Comparison of ENCODE assay signal across 1 cellular context in the genomic region with DNA sequence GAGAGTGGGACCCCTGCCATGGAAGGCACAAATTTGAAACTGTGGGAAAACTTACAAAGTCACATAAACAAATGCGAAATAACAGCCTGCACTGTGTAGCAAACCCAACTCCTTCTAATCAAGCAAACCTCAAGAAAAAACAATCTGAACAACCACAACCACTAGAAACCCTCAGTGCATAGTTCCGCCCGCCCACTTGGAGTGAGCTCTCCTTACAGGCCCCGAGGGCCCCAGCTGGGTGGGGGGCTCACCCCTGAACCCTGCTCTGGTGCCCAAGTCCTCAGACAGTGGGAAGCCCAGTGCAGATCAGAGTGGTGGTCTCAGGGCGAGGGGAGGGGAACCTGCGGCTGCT.
A peak's percentile ranks its signal among the peaks of the same experiment; 100 is the strongest.
TF ChIP-seq lines count a peak whose summit lies in the region.

No MANE protein-coding gene starts in this region.

TF ChIP-seq in K562, 482 proteins besides CTCF, POLR2A, EP300 and RAD21:
- no peak for TF ChIP-seq PYGO2 (tag; IDR thresholded peaks at IDR 0.05)
- TF ChIP-seq HMG20A (CRISPR knock-in tag; conservative IDR thresholded peaks at IDR 0.05), result no peak
- TF ChIP-seq, protein P1, sequence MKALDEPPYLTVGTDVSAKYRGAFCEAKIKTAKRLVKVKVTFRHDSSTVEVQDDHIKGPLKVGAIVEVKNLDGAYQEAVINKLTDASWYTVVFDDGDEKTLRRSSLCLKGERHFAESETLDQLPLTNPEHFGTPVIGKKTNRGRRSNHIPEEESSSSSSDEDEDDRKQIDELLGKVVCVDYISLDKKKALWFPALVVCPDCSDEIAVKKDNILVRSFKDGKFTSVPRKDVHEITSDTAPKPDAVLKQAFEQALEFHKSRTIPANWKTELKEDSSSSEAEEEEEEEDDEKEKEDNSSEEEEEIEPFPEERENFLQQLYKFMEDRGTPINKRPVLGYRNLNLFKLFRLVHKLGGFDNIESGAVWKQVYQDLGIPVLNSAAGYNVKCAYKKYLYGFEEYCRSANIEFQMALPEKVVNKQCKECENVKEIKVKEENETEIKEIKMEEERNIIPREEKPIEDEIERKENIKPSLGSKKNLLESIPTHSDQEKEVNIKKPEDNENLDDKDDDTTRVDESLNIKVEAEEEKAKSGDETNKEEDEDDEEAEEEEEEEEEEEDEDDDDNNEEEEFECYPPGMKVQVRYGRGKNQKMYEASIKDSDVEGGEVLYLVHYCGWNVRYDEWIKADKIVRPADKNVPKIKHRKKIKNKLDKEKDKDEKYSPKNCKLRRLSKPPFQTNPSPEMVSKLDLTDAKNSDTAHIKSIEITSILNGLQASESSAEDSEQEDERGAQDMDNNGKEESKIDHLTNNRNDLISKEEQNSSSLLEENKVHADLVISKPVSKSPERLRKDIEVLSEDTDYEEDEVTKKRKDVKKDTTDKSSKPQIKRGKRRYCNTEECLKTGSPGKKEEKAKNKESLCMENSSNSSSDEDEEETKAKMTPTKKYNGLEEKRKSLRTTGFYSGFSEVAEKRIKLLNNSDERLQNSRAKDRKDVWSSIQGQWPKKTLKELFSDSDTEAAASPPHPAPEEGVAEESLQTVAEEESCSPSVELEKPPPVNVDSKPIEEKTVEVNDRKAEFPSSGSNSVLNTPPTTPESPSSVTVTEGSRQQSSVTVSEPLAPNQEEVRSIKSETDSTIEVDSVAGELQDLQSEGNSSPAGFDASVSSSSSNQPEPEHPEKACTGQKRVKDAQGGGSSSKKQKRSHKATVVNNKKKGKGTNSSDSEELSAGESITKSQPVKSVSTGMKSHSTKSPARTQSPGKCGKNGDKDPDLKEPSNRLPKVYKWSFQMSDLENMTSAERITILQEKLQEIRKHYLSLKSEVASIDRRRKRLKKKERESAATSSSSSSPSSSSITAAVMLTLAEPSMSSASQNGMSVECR (CRISPR knock-in tag; IDR thresholded peaks at IDR 0.05), result 0 out of 2 replicates have a peak, but pooled peaks have one; percentile 9
- TF ChIP-seq FOXA3 (CRISPR knock-in tag; conservative IDR thresholded peaks at IDR 0.05 in 1 of 2, IDR thresholded peaks at IDR 0.05 in 1 of 2), result 0 out of 4 replicates have a peak, but pooled peaks of 1 of the 2 experiments have one; percentile 3
- TF ChIP-seq, protein P2, sequence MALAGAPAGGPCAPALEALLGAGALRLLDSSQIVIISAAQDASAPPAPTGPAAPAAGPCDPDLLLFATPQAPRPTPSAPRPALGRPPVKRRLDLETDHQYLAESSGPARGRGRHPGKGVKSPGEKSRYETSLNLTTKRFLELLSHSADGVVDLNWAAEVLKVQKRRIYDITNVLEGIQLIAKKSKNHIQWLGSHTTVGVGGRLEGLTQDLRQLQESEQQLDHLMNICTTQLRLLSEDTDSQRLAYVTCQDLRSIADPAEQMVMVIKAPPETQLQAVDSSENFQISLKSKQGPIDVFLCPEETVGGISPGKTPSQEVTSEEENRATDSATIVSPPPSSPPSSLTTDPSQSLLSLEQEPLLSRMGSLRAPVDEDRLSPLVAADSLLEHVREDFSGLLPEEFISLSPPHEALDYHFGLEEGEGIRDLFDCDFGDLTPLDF (CRISPR knock-in tag; IDR thresholded peaks at IDR 0.05), result no peak
- TF ChIP-seq ZNF785 (CRISPR knock-in tag; IDR thresholded peaks at IDR 0.05), result no peak
- TF ChIP-seq, protein P3, sequence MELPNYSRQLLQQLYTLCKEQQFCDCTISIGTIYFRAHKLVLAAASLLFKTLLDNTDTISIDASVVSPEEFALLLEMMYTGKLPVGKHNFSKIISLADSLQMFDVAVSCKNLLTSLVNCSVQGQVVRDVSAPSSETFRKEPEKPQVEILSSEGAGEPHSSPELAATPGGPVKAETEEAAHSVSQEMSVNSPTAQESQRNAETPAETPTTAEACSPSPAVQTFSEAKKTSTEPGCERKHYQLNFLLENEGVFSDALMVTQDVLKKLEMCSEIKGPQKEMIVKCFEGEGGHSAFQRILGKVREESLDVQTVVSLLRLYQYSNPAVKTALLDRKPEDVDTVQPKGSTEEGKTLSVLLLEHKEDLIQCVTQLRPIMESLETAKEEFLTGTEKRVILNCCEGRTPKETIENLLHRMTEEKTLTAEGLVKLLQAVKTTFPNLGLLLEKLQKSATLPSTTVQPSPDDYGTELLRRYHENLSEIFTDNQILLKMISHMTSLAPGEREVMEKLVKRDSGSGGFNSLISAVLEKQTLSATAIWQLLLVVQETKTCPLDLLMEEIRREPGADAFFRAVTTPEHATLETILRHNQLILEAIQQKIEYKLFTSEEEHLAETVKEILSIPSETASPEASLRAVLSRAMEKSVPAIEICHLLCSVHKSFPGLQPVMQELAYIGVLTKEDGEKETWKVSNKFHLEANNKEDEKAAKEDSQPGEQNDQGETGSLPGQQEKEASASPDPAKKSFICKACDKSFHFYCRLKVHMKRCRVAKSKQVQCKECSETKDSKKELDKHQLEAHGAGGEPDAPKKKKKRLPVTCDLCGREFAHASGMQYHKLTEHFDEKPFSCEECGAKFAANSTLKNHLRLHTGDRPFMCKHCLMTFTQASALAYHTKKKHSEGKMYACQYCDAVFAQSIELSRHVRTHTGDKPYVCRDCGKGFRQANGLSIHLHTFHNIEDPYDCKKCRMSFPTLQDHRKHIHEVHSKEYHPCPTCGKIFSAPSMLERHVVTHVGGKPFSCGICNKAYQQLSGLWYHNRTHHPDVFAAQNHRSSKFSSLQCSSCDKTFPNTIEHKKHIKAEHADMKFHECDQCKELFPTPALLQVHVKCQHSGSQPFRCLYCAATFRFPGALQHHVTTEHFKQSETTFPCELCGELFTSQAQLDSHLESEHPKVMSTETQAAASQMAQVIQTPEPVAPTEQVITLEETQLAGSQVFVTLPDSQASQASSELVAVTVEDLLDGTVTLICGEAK (IDR thresholded peaks at IDR 0.05), result no peak
- TF ChIP-seq, protein P3 (CRISPR knock-in tag; IDR thresholded peaks at IDR 0.05), result no peak
- TF ChIP-seq, protein P4, sequence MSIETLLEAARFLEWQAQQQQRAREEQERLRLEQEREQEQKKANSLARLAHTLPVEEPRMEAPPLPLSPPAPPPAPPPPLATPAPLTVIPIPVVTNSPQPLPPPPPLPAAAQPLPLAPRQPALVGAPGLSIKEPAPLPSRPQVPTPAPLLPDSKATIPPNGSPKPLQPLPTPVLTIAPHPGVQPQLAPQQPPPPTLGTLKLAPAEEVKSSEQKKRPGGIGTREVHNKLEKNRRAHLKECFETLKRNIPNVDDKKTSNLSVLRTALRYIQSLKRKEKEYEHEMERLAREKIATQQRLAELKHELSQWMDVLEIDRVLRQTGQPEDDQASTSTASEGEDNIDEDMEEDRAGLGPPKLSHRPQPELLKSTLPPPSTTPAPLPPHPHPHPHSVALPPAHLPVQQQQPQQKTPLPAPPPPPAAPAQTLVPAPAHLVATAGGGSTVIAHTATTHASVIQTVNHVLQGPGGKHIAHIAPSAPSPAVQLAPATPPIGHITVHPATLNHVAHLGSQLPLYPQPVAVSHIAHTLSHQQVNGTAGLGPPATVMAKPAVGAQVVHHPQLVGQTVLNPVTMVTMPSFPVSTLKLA (conservative IDR thresholded peaks at IDR 0.05), result no peak
